Comparison of ENCODE assay signal across 7 cellular contexts in genomic region chr12:124608451-124608870, GRCh38. TPM values are rescaled to one million over a fixed set of nuclear protein-coding genes. Genes with fewer than 3 reads are reported as not detected.
DNase-seq lines count a peak whose midpoint lies in the region; ATAC-seq lines count a peak whose summit lies in the region.

No MANE protein-coding gene starts in this region.

- no peak overlapping the region for H2BK15ac ChIP-seq in mesendoderm (replicated peaks; ENCODE audit: low read depth)

- H3K79me1 ChIP-seq in trophoblast cell (ENCODE audit: low read length) (peaks cover 4% of the 10 kb centered on the region), mesendoderm (ENCODE audit: low read length) (no peaks in the 10 kb centered on the region)

- H2BK5ac ChIP-seq in trophoblast cell (ENCODE audit: low read depth, low read length, poor library complexity) (no peak overlapping the region), mesendoderm (ENCODE audit: low read length) (no peak overlapping the region)

- no peak overlapping the region for H3K4me2 ChIP-seq in trophoblast cell (ENCODE audit: low read length)
- H3K4me2 ChIP-seq in mesendoderm (ENCODE audit: low read length), result no peak overlapping the region

- WGBS in trophoblast cell (ENCODE audit: extremely low coverage, insufficient coverage, insufficient read length), result no CpG with 5 or more reads among the region's 10 CpGs
- no CpG with 5 or more reads among the region's 10 CpGs for WGBS in mesendoderm (ENCODE audit: extremely low coverage, insufficient coverage, low lambda C conversion rate)

- H3K36me3 Mint-ChIP-seq in activated naive CD8-positive, alpha-beta T cell treated with anti-CD3 and anti-CD28 coated beads, Interleukin-2, amount 50 U/mL, for 24 hours (ENCODE audit: low read depth), result no peaks in the 10 kb centered on the region

- H3K14ac ChIP-seq in trophoblast cell (ENCODE audit: low read length), result no peak overlapping the region

- no peak overlapping the region for H2BK12ac ChIP-seq in trophoblast cell (ENCODE audit: low read length)

- H3K36me3 ChIP-seq in trophoblast cell (ENCODE audit: control insufficient read depth in 1 of 2, insufficient read depth in 2 of 2, low read length in 2 of 2) (no peaks in the 10 kb centered on the region), mesendoderm (ENCODE audit: control insufficient read depth, insufficient read depth, low read length) (no peaks in the 10 kb centered on the region)

- peak overlapping the region; percentile 19 for H3K4me3 Mint-ChIP-seq in activated naive CD8-positive, alpha-beta T cell treated with anti-CD3 and anti-CD28 coated beads, Interleukin-2, amount 50 U/mL, for 24 hours

- H3K9ac ChIP-seq in trophoblast cell (ENCODE audit: low read length) (no peak overlapping the region), mesendoderm (ENCODE audit: low read length) (no peak overlapping the region)

- peaks cover 5% of the 10 kb centered on the region for H3K9me3 ChIP-seq in trophoblast cell (ENCODE audit: insufficient read depth, low read depth, low read length)

- H3K27me3 ChIP-seq in trophoblast cell (ENCODE audit: insufficient read depth, low read length) (no peaks in the 10 kb centered on the region), mesendoderm (ENCODE audit: insufficient read depth, low read length, poor library complexity) (no peaks in the 10 kb centered on the region)

- no peak overlapping the region for H3K27ac Mint-ChIP-seq in activated naive CD8-positive, alpha-beta T cell treated with anti-CD3 and anti-CD28 coated beads, Interleukin-2, amount 50 U/mL, for 24 hours

- H3K18ac ChIP-seq in trophoblast cell (ENCODE audit: low read length), result no peak overlapping the region
- no peak overlapping the region for H3K18ac ChIP-seq in mesendoderm (ENCODE audit: low read length)

- H3K4ac ChIP-seq in trophoblast cell (ENCODE audit: low read depth, low read length), result no peak overlapping the region
- no peak overlapping the region for H3K4ac ChIP-seq in mesendoderm (ENCODE audit: low read depth, low read length)

- H3K4me3 ChIP-seq in trophoblast cell (ENCODE audit: low read depth, low read length), result no peak overlapping the region
- no peak overlapping the region for H3K4me3 ChIP-seq in mesendoderm (ENCODE audit: low read length)

- H3K9me3 Mint-ChIP-seq in activated naive CD8-positive, alpha-beta T cell treated with anti-CD3 and anti-CD28 coated beads, Interleukin-2, amount 50 U/mL, for 24 hours, result no peaks in the 10 kb centered on the region

- H3K4me1 Mint-ChIP-seq in activated naive CD8-positive, alpha-beta T cell treated with anti-CD3 and anti-CD28 coated beads, Interleukin-2, amount 50 U/mL, for 24 hours, result peaks cover 23% of the 10 kb centered on the region

- H4K12ac ChIP-seq in trophoblast cell (ENCODE audit: low read depth, low read length), result no peak overlapping the region

- peaks cover 22% of the 10 kb centered on the region for H3K27me3 Mint-ChIP-seq in activated naive CD8-positive, alpha-beta T cell treated with anti-CD3 and anti-CD28 coated beads, Interleukin-2, amount 50 U/mL, for 24 hours

- H3K4me1 ChIP-seq in trophoblast cell (ENCODE audit: control insufficient read depth in 1 of 2, insufficient read depth in 2 of 2, low read length in 2 of 2) (peaks cover 18 to 28% of the 10 kb centered on the region in 2 experiments), mesendoderm (ENCODE audit: control insufficient read depth, low read depth, low read length) (no peaks in the 10 kb centered on the region)

- no peak overlapping the region for H3K27ac ChIP-seq in trophoblast cell (ENCODE audit: low read depth, low read length)
- no peak overlapping the region for H3K27ac ChIP-seq in mesendoderm (ENCODE audit: low read depth, low read length)

- no peak overlapping the region for H2AFZ ChIP-seq in trophoblast cell (ENCODE audit: insufficient read depth, low read length, poor library complexity)

- H3K79me2 ChIP-seq in trophoblast cell (ENCODE audit: control insufficient read depth, insufficient read depth, low read length, poor library complexity) (no peaks in the 10 kb centered on the region), mesendoderm (ENCODE audit: control insufficient read depth, insufficient read depth, low read length) (no peaks in the 10 kb centered on the region)

- H2BK120ac ChIP-seq in trophoblast cell (ENCODE audit: insufficient read depth, low read length, poor library complexity) (no peak overlapping the region), mesendoderm (ENCODE audit: low read depth, low read length) (no peak overlapping the region)

- H3K23ac ChIP-seq in trophoblast cell (ENCODE audit: low read length), result no peak overlapping the region
- H3K23ac ChIP-seq in mesendoderm (ENCODE audit: low read length), result no peak overlapping the region

- peak; percentile 7 for ATAC-seq in GM19397 (IDR thresholded peaks at IDR 0.05; ENCODE audit: unreplicated experiment)
- ATAC-seq in HG03460 (IDR thresholded peaks at IDR 0.05; ENCODE audit: unreplicated experiment), result peak; percentile 33
- no peak for ATAC-seq in activated naive CD8-positive, alpha-beta T cell treated with anti-CD3 and anti-CD28 coated beads, Interleukin-2, amount 50 U/mL, for 24 hours

- no peak for DNase-seq in activated naive CD8-positive, alpha-beta T cell treated with anti-CD3 and anti-CD28 coated beads, Interleukin-2, amount 50 U/mL, for 24 hours
- DNase-seq in trophoblast cell, result peak; percentile 73 to 74
- no peak for DNase-seq in COLO829 (ENCODE audit: low spot score)
- DNase-seq in NCI-H2029 (lab: John Stamatoyannopoulos, UW), result no peak
- no peak for DNase-seq in mesendoderm

- no peak overlapping the region for H4K5ac ChIP-seq in mesendoderm (ENCODE audit: low read length)

- H3K56ac ChIP-seq in mesendoderm (ENCODE audit: low read length), result no peak overlapping the region

- H4K8ac ChIP-seq in trophoblast cell (ENCODE audit: low read depth, low read length) (no peak overlapping the region), mesendoderm (ENCODE audit: low read depth, low read length) (no peak overlapping the region)

- no peak overlapping the region for H2AK5ac ChIP-seq in trophoblast cell (ENCODE audit: low read length)
- no peak overlapping the region for H2AK5ac ChIP-seq in mesendoderm (ENCODE audit: low read length)

- H4K91ac ChIP-seq in trophoblast cell (ENCODE audit: low read depth, low read length), result no peak overlapping the region

RNA-seq across cellular contexts. Expression of gene NCOR2, which starts 41.0 kb away (rescaled TPM):
- polyA plus RNA-seq in trophoblast cell (2013), result 147 and 153 TPM in 2 replicates
- polyA plus RNA-seq in mesendoderm (2013, experiment 1 of 2), result 129 TPM
- polyA plus RNA-seq in mesendoderm (2013, experiment 2 of 2), result 129 TPM

Comparison
In these comparisons a context has a peak if more than half of its experiments do, and no peak if none do; other contexts are left out.
1. DNase-seq: peak in trophoblast cell (2 of 2); none in activated naive CD8-positive, alpha-beta T cell treated with anti-CD3 and anti-CD28 coated beads, Interleukin-2, amount 50 U/mL, for 24 hours (single experiment), COLO829 (single experiment), NCI-H2029 (single experiment) and mesendoderm (single experiment).